In the genomic region with DNA sequence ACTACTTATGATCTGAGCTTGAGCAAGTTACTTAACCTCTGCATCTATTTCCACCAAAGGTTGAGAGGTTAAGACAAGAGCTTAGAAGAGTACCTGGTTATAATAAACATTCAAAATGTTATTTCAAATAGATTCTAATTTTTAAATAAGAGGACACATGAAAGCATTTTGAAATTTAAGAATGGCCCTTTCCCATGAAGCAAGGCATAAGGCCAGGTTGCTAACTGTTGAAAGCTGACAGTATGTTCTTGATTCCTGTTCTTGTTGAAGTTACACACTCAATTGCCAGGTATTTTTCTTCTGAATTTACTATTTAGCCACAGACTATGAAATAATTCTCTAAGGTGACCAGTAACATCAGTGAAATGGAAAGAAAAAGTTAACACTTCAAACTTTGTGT, we compare ENCODE assay signal across 21 cellular contexts. TPM values are rescaled to one million over a fixed set of nuclear protein-coding genes. Genes with fewer than 3 reads are reported as not detected.
DNase-seq lines count a peak whose midpoint lies in the region; ATAC-seq and TF ChIP-seq lines count a peak whose summit lies in the region.
"Had no signal": no experiment of that assay in that cellular context is flagged by ENCODE, and none has a peak within 500 bp of the region (broad histone marks: within the 10 kb centered on the region; RNA-seq: fewer than 3 reads in every experiment).

No MANE protein-coding gene starts in this region.

- intact Hi-C loops in naive thymus-derived CD4-positive, alpha-beta T cell (cut with micrococcal nuclease) = loop anchor here in 1 of 2 donors (5.0 kb wide), 1 partner anchor 313 kb away; no protein-coding TSS in a partner anchor
- intact Hi-C loops in body of pancreas (cut with DNase I) = no loop called here
- intact Hi-C loops in PC-9 (cut with micrococcal nuclease; ENCODE audit: unreplicated experiment) = loop anchor here (5.0 kb wide), 1 partner anchor 368 kb away; no protein-coding TSS in a partner anchor

- peaks cover 8% of the 10 kb centered on the region for H3K79me2 ChIP-seq in PC-9 (ENCODE audit: low read depth)

- CTCF ChIA-PET in CD8-positive, alpha-beta memory T cell (lab: Charles Lee) = no interaction called here
- CTCF ChIA-PET in naive thymus-derived CD4-positive, alpha-beta T cell (lab: Charles Lee) = interaction anchor here (1.2 kb wide), 1 partner anchor 121 kb away, joined by 7 read pairs; no protein-coding TSS in a partner anchor
- CTCF ChIA-PET in PC-9 (lab: Charles Lee) = interaction anchor here (0.5 to 0.7 kb wide), 3 partner anchors 62 to 361 kb away, joined by 3 to 15 read pairs (median 5); no protein-coding TSS in a partner anchor

- H3K36me3 ChIP-seq in CD8-positive, alpha-beta memory T cell (ENCODE audit: insufficient read depth, low read length) = peaks cover 53% of the 10 kb centered on the region
- H3K36me3 ChIP-seq in SK-N-MC (ENCODE audit: insufficient read depth, low read length) (peaks cover 85% of the 10 kb centered on the region), body of pancreas (replicated peaks in 1 of 2; ENCODE audit: insufficient read depth in 1 of 2, low read depth in 2 of 2) (peaks cover 25 to 29% of the 10 kb centered on the region in 2 donors), PC-9 (ENCODE audit: low read depth) (peaks cover 49% of the 10 kb centered on the region)
- peaks cover 22 to 76% (median 39%) of the 10 kb centered on the region in 3 experiments for H3K36me3 ChIP-seq in naive thymus-derived CD4-positive, alpha-beta T cell (ENCODE audit: control insufficient read depth in 2 of 3, insufficient read depth in 3 of 3, low read length in 3 of 3)

- peaks cover 5 to 46% of the 10 kb centered on the region in 2 donors for H3K36me3 Mint-ChIP-seq in activated T-cell treated with anti-CD3 and anti-CD28 coated beads, Interleukin-2, amount 50 U/mL, for 72 hours (ENCODE audit: insufficient read depth in 2 of 2)
- peaks cover 45% of the 10 kb centered on the region for H3K36me3 Mint-ChIP-seq in activated T-cell treated with anti-CD3 and anti-CD28 coated beads, Interleukin-2, amount 50 U/mL, for 4 hours (ENCODE audit: insufficient read depth)
- peaks cover 0 to 84% (median 18%) of the 10 kb centered on the region in 3 donors for H3K36me3 Mint-ChIP-seq in CD8-positive, alpha-beta memory T cell
- peaks cover 8 to 40% (median 24%) of the 10 kb centered on the region in 5 donors for H3K36me3 Mint-ChIP-seq in naive thymus-derived CD4-positive, alpha-beta T cell

- H3F3A ChIP-seq in PC-9 (ENCODE audit: insufficient read depth, low read depth) = peaks cover 92% of the 10 kb centered on the region

- no peak for TF ChIP-seq POLR2A in body of pancreas (IDR thresholded peaks at IDR 0.05)

- ATAC-seq in activated T-cell treated with anti-CD3 and anti-CD28 coated beads, Interleukin-2, amount 50 U/mL, for 72 hours (replicated peaks in 1 of 2) = no peak
- no peak for ATAC-seq in activated T-cell treated with anti-CD3 and anti-CD28 coated beads, Interleukin-2, amount 50 U/mL, for 4 hours
- no peak for ATAC-seq in naive thymus-derived CD4-positive, alpha-beta T cell
- ATAC-seq in HG02642 (IDR thresholded peaks at IDR 0.05; ENCODE audit: poor library complexity, unreplicated experiment) (no peak), body of pancreas (no peak)
- ATAC-seq: A549, SK-N-SH treated with all-trans-retinoic acid at 6 μM for 48 hours had no signal

- peak overlapping the region; percentile 86 for H3K27ac Mint-ChIP-seq in activated T-cell treated with anti-CD3 and anti-CD28 coated beads, Interleukin-2, amount 50 U/mL, for 72 hours
- peak overlapping the region in 6 of 8 donors; percentile 17 to 82 (median 36) for H3K27ac Mint-ChIP-seq in CD8-positive, alpha-beta memory T cell
- H3K27ac Mint-ChIP-seq in naive thymus-derived CD4-positive, alpha-beta T cell = peak overlapping the region in 5 of 9 donors; percentile 46 to 80 (median 72)

- no peak overlapping the region for H2AFZ ChIP-seq in PC-9

- no TSS peak for BruUV-seq in PC-9 (replicated peaks; lab: Mats Ljungman, UMichigan)

- H3K27ac ChIP-seq in CD8-positive, alpha-beta memory T cell (ENCODE audit: low read depth, low read length) = no peak overlapping the region
- H3K27ac ChIP-seq in SK-N-MC (peak overlapping the region; percentile 49), body of pancreas (no peak overlapping the region), PC-9 (no peak overlapping the region)
- H3K27ac ChIP-seq in naive thymus-derived CD4-positive, alpha-beta T cell (ENCODE audit: low read depth, low read length) = peak overlapping the region; percentile 30
- H3K27ac ChIP-seq: A549; BLaER1 treated with 17β-estradiol and CSF1 and Interleukin-3, amounts not matched to agents 10 nM and 100 nM had no signal

- H3K9me2 ChIP-seq in PC-9 (ENCODE audit: insufficient read depth) = no peaks in the 10 kb centered on the region

- H3K4me1 ChIP-seq in CD8-positive, alpha-beta memory T cell (ENCODE audit: insufficient read depth, low read length) = no peaks in the 10 kb centered on the region
- no peaks in the 10 kb centered on the region for H3K4me1 ChIP-seq in naive thymus-derived CD4-positive, alpha-beta T cell (ENCODE audit: control insufficient read depth in 2 of 2, insufficient read depth in 2 of 2, low read length in 2 of 2)
- H3K4me1 ChIP-seq in body of pancreas (peaks cover 23% of the 10 kb centered on the region), PC-9 (replicated peaks; ENCODE audit: insufficient read depth) (no peaks in the 10 kb centered on the region)
- H3K4me1 ChIP-seq: A549 had no signal

- no peaks in the 10 kb centered on the region for H3K9me3 ChIP-seq in CD8-positive, alpha-beta memory T cell (ENCODE audit: low read length)
- H3K9me3 ChIP-seq in SK-N-MC (ENCODE audit: low read depth, low read length) (no peaks in the 10 kb centered on the region), body of pancreas (no peaks in the 10 kb centered on the region), PC-9 (ENCODE audit: insufficient read depth, low read depth) (no peaks in the 10 kb centered on the region)
- H3K9me3 ChIP-seq in naive thymus-derived CD4-positive, alpha-beta T cell (ENCODE audit: control insufficient read depth in 2 of 3, low read length in 3 of 3) = no peaks in the 10 kb centered on the region
- H3K9me3 ChIP-seq: A549; BLaER1 treated with 17β-estradiol and CSF1 and Interleukin-3, amounts not matched to agents 10 nM and 100 nM had no signal

- no peak overlapping the region for H3K4me3 ChIP-seq in CD8-positive, alpha-beta memory T cell (ENCODE audit: low read length)
- H3K4me3 ChIP-seq in SK-N-MC (no peak overlapping the region), body of pancreas (no peak overlapping the region), PC-9 (no peak overlapping the region)
- no peak overlapping the region for H3K4me3 ChIP-seq in naive thymus-derived CD4-positive, alpha-beta T cell (ENCODE audit: low read length)
- H3K4me3 ChIP-seq: A549; BLaER1 treated with 17β-estradiol and CSF1 and Interleukin-3, amounts not matched to agents 10 nM and 100 nM had no signal

- TF ChIP-seq CTCF in body of pancreas (IDR thresholded peaks at IDR 0.05) (no peak), PC-9 (conservative IDR thresholded peaks at IDR 0.05) (no peak)

- peaks cover 15% of the 10 kb centered on the region for H4K20me1 ChIP-seq in PC-9 (ENCODE audit: insufficient read depth)

- DNase-seq in activated T-cell treated with anti-CD3 and anti-CD28 coated beads, Interleukin-2, amount 50 U/mL, for 72 hours = no peak
- no peak for DNase-seq in activated T-cell treated with anti-CD3 and anti-CD28 coated beads, Interleukin-2, amount 50 U/mL, for 4 hours
- DNase-seq in CD8-positive, alpha-beta memory T cell = no peak
- DNase-seq in SK-N-MC (ENCODE audit: low read depth, low spot score) (no peak), body of pancreas (no peak), PC-9 (no peak)
- DNase-seq in naive thymus-derived CD4-positive, alpha-beta T cell = no peak
- DNase-seq: DMS153, GDM1, GOT3, KG1, MV-4-11, NCI-H1417, NCI-H187 treated with DMSO at 0.1 percent for 48 hours, NCI-H226, RPMI8226, SHP77 treated with DMSO at 0.1 percent for 48 hours had no signal

- POLR2A ChIA-PET in CD8-positive, alpha-beta memory T cell (lab: Charles Lee) = no interaction called here
- POLR2A ChIA-PET in naive thymus-derived CD4-positive, alpha-beta T cell (lab: Charles Lee) = interaction anchor here (0.6 to 2.5 kb wide), 6 partner anchors 9 to 229 kb away, joined by 3 to 17 read pairs (median 4); partner anchors contain the start of gene C6orf62
- POLR2A ChIA-PET in PC-9 (lab: Charles Lee; ENCODE audit: unreplicated experiment) = no interaction called here

- H3K9ac ChIP-seq in SK-N-MC (ENCODE audit: insufficient read length) = no peak overlapping the region
- H3K9ac ChIP-seq: BLaER1 treated with 17β-estradiol and CSF1 and Interleukin-3, amounts not matched to agents 10 nM and 100 nM had no signal

- no peaks in the 10 kb centered on the region for H3K27me3 Mint-ChIP-seq in activated T-cell treated with anti-CD3 and anti-CD28 coated beads, Interleukin-2, amount 50 U/mL, for 72 hours (ENCODE audit: low read depth)
- no peaks in the 10 kb centered on the region for H3K27me3 Mint-ChIP-seq in activated T-cell treated with anti-CD3 and anti-CD28 coated beads, Interleukin-2, amount 50 U/mL, for 4 hours (ENCODE audit: low read depth)
- no peaks in the 10 kb centered on the region for H3K27me3 Mint-ChIP-seq in CD8-positive, alpha-beta memory T cell
- H3K27me3 Mint-ChIP-seq in naive thymus-derived CD4-positive, alpha-beta T cell = no peaks in the 10 kb centered on the region

- H3K4me2 ChIP-seq in PC-9 = no peak overlapping the region
- H3K4me2 ChIP-seq: A549; BLaER1 treated with 17β-estradiol and CSF1 and Interleukin-3, amounts not matched to agents 10 nM and 100 nM had no signal

- H3K4me1 Mint-ChIP-seq in activated T-cell treated with anti-CD3 and anti-CD28 coated beads, Interleukin-2, amount 50 U/mL, for 72 hours (ENCODE audit: low read depth) = peaks cover 72% of the 10 kb centered on the region
- peaks cover 36% of the 10 kb centered on the region for H3K4me1 Mint-ChIP-seq in activated T-cell treated with anti-CD3 and anti-CD28 coated beads, Interleukin-2, amount 50 U/mL, for 4 hours (ENCODE audit: low read depth)
- H3K4me1 Mint-ChIP-seq in CD8-positive, alpha-beta memory T cell = peaks cover 20 to 54% (median 50%) of the 10 kb centered on the region in 3 donors
- H3K4me1 Mint-ChIP-seq in naive thymus-derived CD4-positive, alpha-beta T cell = peaks cover 10 to 47% (median 34%) of the 10 kb centered on the region in 7 donors

- no peaks in the 10 kb centered on the region for H3K27me3 ChIP-seq in CD8-positive, alpha-beta memory T cell (ENCODE audit: insufficient read depth, low read length, poor library complexity, severe bottlenecking)
- no peaks in the 10 kb centered on the region for H3K27me3 ChIP-seq in naive thymus-derived CD4-positive, alpha-beta T cell (ENCODE audit: control insufficient read depth in 2 of 2, insufficient read depth in 2 of 2, low read length in 2 of 2)
- H3K27me3 ChIP-seq in body of pancreas (no peaks in the 10 kb centered on the region), PC-9 (ENCODE audit: insufficient read depth, low read depth) (no peaks in the 10 kb centered on the region)
- H3K27me3 ChIP-seq: BLaER1 treated with 17β-estradiol and CSF1 and Interleukin-3, amounts not matched to agents 10 nM and 100 nM had no signal

- H3K4me3 Mint-ChIP-seq in activated T-cell treated with anti-CD3 and anti-CD28 coated beads, Interleukin-2, amount 50 U/mL, for 72 hours = no peak overlapping the region
- H3K4me3 Mint-ChIP-seq in activated T-cell treated with anti-CD3 and anti-CD28 coated beads, Interleukin-2, amount 50 U/mL, for 4 hours = no peak overlapping the region
- no peak overlapping the region for H3K4me3 Mint-ChIP-seq in CD8-positive, alpha-beta memory T cell
- no peak overlapping the region for H3K4me3 Mint-ChIP-seq in naive thymus-derived CD4-positive, alpha-beta T cell

- no peaks in the 10 kb centered on the region for H3K9me3 Mint-ChIP-seq in activated T-cell treated with anti-CD3 and anti-CD28 coated beads, Interleukin-2, amount 50 U/mL, for 72 hours
- no peaks in the 10 kb centered on the region for H3K9me3 Mint-ChIP-seq in activated T-cell treated with anti-CD3 and anti-CD28 coated beads, Interleukin-2, amount 50 U/mL, for 4 hours
- no peaks in the 10 kb centered on the region for H3K9me3 Mint-ChIP-seq in CD8-positive, alpha-beta memory T cell
- H3K9me3 Mint-ChIP-seq in naive thymus-derived CD4-positive, alpha-beta T cell = no peaks in the 10 kb centered on the region

RNA-seq across cellular contexts. Expression of gene C6orf62, which starts 14.5 kb away (rescaled TPM):
- 100 to 1,000 TPM; 181 to 194 TPM for total RNA-seq in activated T-cell treated with anti-CD3 and anti-CD28 coated beads, Interleukin-2, amount 50 U/mL, for 72 hours
- 10 to 100 TPM; 67.0 to 83.8 (median 78.4) TPM for total RNA-seq in activated T-cell treated with anti-CD3 and anti-CD28 coated beads, Interleukin-2, amount 50 U/mL, for 4 hours
- total RNA-seq in CD8-positive, alpha-beta memory T cell = 10 to 100 TPM; 95.1 to 95.6 TPM
- 120 TPM for polyA plus RNA-seq in CD8-positive, alpha-beta memory T cell
- total RNA-seq in naive thymus-derived CD4-positive, alpha-beta T cell = 100 to 1,000 TPM; 115 to 162 (median 135) TPM
- 100 to 1,000 TPM; 102 to 130 TPM for polyA plus RNA-seq in naive thymus-derived CD4-positive, alpha-beta T cell
- total RNA-seq in body of pancreas = 10 to 100 TPM; 46.5 to 70.0 TPM
- 107 and 128 TPM in 2 replicates for total RNA-seq in PC-9 (2021)

RNA-seq across cellular contexts. Expression of gene ACOT13, which starts 37.6 kb away (rescaled TPM):
- total RNA-seq in activated T-cell treated with anti-CD3 and anti-CD28 coated beads, Interleukin-2, amount 50 U/mL, for 72 hours = 10 to 100 TPM; 26.5 to 26.9 TPM
- total RNA-seq in activated T-cell treated with anti-CD3 and anti-CD28 coated beads, Interleukin-2, amount 50 U/mL, for 4 hours = 10 to 100 TPM; 19.6 to 28.5 (median 22.1) TPM
- 10 to 100 TPM; 19.6 to 25.3 TPM for total RNA-seq in CD8-positive, alpha-beta memory T cell
- polyA plus RNA-seq in CD8-positive, alpha-beta memory T cell = 17.0 TPM
- 10 to 100 TPM in 3 of 5 experiments, 1 to 10 TPM in 2; 4.0 to 20.0 (median 12.5) TPM for total RNA-seq in naive thymus-derived CD4-positive, alpha-beta T cell
- polyA plus RNA-seq in naive thymus-derived CD4-positive, alpha-beta T cell = 10 to 100 TPM; 12.9 to 13.5 TPM
- total RNA-seq in body of pancreas = 1 to 10 TPM; 2.6 to 3.4 TPM
- total RNA-seq in PC-9 (2021) = 70.9 and 79.2 TPM in 2 replicates

RNA-seq across cellular contexts. Expression of gene TDP2, which starts 37.8 kb away (rescaled TPM):
- 10 to 100 TPM; 58.3 to 62.9 TPM for total RNA-seq in activated T-cell treated with anti-CD3 and anti-CD28 coated beads, Interleukin-2, amount 50 U/mL, for 72 hours
- 10 to 100 TPM; 42.4 to 48.0 (median 45.5) TPM for total RNA-seq in activated T-cell treated with anti-CD3 and anti-CD28 coated beads, Interleukin-2, amount 50 U/mL, for 4 hours
- 10 to 100 TPM; 49.8 to 50.6 TPM for total RNA-seq in CD8-positive, alpha-beta memory T cell
- 46.1 TPM for polyA plus RNA-seq in CD8-positive, alpha-beta memory T cell
- total RNA-seq in naive thymus-derived CD4-positive, alpha-beta T cell = 10 to 100 TPM; 38.6 to 69.7 (median 48.2) TPM
- polyA plus RNA-seq in naive thymus-derived CD4-positive, alpha-beta T cell = 10 to 100 TPM; 36.8 to 50.3 TPM
- total RNA-seq in body of pancreas (10 to 100 TPM; 21.0 to 25.1 TPM), PC-9 (2021) (83.0 and 95.8 TPM in 2 replicates)

RNA-seq across cellular contexts. Expression of gene KIAA0319, which starts 58.5 kb away (rescaled TPM):
- under 1 TPM; 0.14 TPM for total RNA-seq in activated T-cell treated with anti-CD3 and anti-CD28 coated beads, Interleukin-2, amount 50 U/mL, for 72 hours
- total RNA-seq in activated T-cell treated with anti-CD3 and anti-CD28 coated beads, Interleukin-2, amount 50 U/mL, for 4 hours = under 1 TPM in 2 of 3 donors, not detected in 1; 0.05 to 0.08 TPM
- total RNA-seq in CD8-positive, alpha-beta memory T cell = under 1 TPM; 0.07 to 0.09 TPM
- polyA plus RNA-seq in CD8-positive, alpha-beta memory T cell = not detected
- under 1 TPM in 1 of 5 experiments, not detected in 4; 0.05 TPM for total RNA-seq in naive thymus-derived CD4-positive, alpha-beta T cell
- under 1 TPM in 1 of 2 donors, not detected in 1; 0.03 TPM for polyA plus RNA-seq in naive thymus-derived CD4-positive, alpha-beta T cell
- total RNA-seq in body of pancreas (1 to 10 TPM; 2.1 to 2.3 TPM), PC-9 (2021) (14.4 and 15.3 TPM in 2 replicates)

Comparison
In these comparisons a context has a peak if more than half of its experiments do, and no peak if none do; other contexts are left out.
1. H3K27ac Mint-ChIP-seq: peak in every context shown above with its lines; median percentile 86 in activated T-cell treated with anti-CD3 and anti-CD28 coated beads, Interleukin-2, amount 50 U/mL, for 72 hours; 72 in naive thymus-derived CD4-positive, alpha-beta T cell; 36 in CD8-positive, alpha-beta memory T cell.
2. H3K27ac ChIP-seq: peak in SK-N-MC (single experiment) and naive thymus-derived CD4-positive, alpha-beta T cell (single experiment); none in CD8-positive, alpha-beta memory T cell (single experiment), body of pancreas (0 of 4) and PC-9 (single experiment).